In the genomic region with DNA sequence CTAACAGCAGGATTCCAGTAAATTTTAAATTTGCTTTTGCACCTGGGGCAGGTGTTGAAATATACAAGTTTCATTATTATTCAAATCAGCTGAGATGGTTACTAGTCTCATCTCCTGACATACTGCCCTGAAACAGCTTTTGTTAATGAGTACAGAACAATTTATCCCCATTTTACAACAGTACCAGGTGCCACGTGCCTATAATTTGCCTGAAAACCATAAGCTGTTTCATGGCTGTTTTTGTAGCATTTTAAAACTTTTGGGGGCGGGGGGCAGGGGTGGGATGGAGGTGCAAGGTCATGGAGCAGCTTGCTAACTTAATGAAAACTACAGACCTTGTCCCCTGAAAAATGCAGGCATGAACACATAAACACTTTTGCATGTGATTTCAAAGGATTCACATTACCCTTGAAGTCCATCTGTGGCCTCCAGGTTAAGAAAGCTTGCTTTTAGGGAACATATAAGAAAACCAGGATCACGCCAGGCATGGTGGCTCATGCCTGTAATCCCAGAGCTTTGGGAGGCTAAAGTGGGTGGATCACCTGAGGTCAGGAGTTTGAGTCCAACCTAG, we compare ENCODE assay signal across 12 cellular contexts. TPM values are rescaled to one million over a fixed set of nuclear protein-coding genes. Genes with fewer than 3 reads are reported as not detected.
DNase-seq lines count a peak whose midpoint lies in the region; ATAC-seq and TF ChIP-seq lines count a peak whose summit lies in the region.
"Had no signal": no experiment of that assay in that cellular context is flagged by ENCODE, and none has a peak within 500 bp of the region (broad histone marks: within the 10 kb centered on the region; RNA-seq: fewer than 3 reads in every experiment).

No MANE protein-coding gene starts in this region.

- no peaks in the 10 kb centered on the region for H3K36me3 ChIP-seq in A673 (ENCODE audit: insufficient read depth, low read length, poor library complexity, severe bottlenecking)
- no peaks in the 10 kb centered on the region for H3K36me3 ChIP-seq in spleen

- H3K4me1 Mint-ChIP-seq in activated naive CD8-positive, alpha-beta T cell treated with anti-CD3 and anti-CD28 coated beads for 36 hours, result peaks cover 44% of the 10 kb centered on the region

- CTCF ChIA-PET in A673 (lab: Charles Lee), result no interaction called here

- H3K4me1 ChIP-seq in A673 (ENCODE audit: insufficient read depth, low read length, poor library complexity, severe bottlenecking) (no peaks in the 10 kb centered on the region), spleen (peaks cover 0 to 24% (median 7%) of the 10 kb centered on the region in 6 donors)

- H3K27ac Mint-ChIP-seq in activated naive CD8-positive, alpha-beta T cell treated with anti-CD3 and anti-CD28 coated beads for 36 hours, result peak overlapping the region; percentile 94

- H3K27me3 Mint-ChIP-seq in activated naive CD8-positive, alpha-beta T cell treated with anti-CD3 and anti-CD28 coated beads for 36 hours, result no peaks in the 10 kb centered on the region

- H3K27me3 ChIP-seq in A673 (replicated peaks; ENCODE audit: insufficient read depth, low read depth, low read length, poor library complexity) (no peaks in the 10 kb centered on the region), spleen (replicated peaks in 1 of 7) (no peaks in the 10 kb centered on the region)

- no peak for TF ChIP-seq POLR2A in spleen (IDR thresholded peaks at IDR 0.05)

- ATAC-seq in GM18907 (IDR thresholded peaks at IDR 0.05; ENCODE audit: unreplicated experiment) (peak; percentile 66), GM21528 (IDR thresholded peaks at IDR 0.05; ENCODE audit: low FRiP score, unreplicated experiment) (peak; percentile 57), HG03139 (IDR thresholded peaks at IDR 0.05; ENCODE audit: unreplicated experiment) (peak; percentile 46)

- H3K4me3 ChIP-seq in A673 (ENCODE audit: low read depth, low read length, poor library complexity, severe bottlenecking), result no peak overlapping the region
- no peak overlapping the region for H3K4me3 ChIP-seq in spleen

- peak overlapping the region; percentile 29 for H3K4me3 Mint-ChIP-seq in activated naive CD8-positive, alpha-beta T cell treated with anti-CD3 and anti-CD28 coated beads for 36 hours

- intact Hi-C loops in A673 (cut with micrococcal nuclease; ENCODE audit: unreplicated experiment) (no loop called here), spleen (cut with DNase I; ENCODE audit: low total_unique reads) (no loop called here)

- 78 to 94% (median 84%) methylated on average over 3 of the region's 3 CpGs for WGBS in spleen, 5 donors

- peaks cover 31% of the 10 kb centered on the region for H3K36me3 Mint-ChIP-seq in activated naive CD8-positive, alpha-beta T cell treated with anti-CD3 and anti-CD28 coated beads for 36 hours

- H3K27ac ChIP-seq in A673 (ENCODE audit: low read depth, low read length, poor library complexity, severe bottlenecking) (no peak overlapping the region), spleen (peak overlapping the region in 4 of 8 donors; percentile 28 to 70 (median 42))
- H3K27ac ChIP-seq: HL-60 had no signal

- TF ChIP-seq CTCF in A673 (conservative IDR thresholded peaks at IDR 0.05; ENCODE audit: low read depth, low read length) (no peak), spleen (IDR thresholded peaks at IDR 0.05 in 8 of 11, conservative IDR thresholded peaks at IDR 0.05 in 3 of 11) (no peak)

- POLR2A ChIA-PET in A673 (lab: Charles Lee; ENCODE audit: low non-redundant PET), result no interaction called here

- BruUV-seq in A673 (replicated peaks; lab: Mats Ljungman, UMichigan), result no TSS peak

- H3K9me3 ChIP-seq in A673 (ENCODE audit: low read depth, low read length, poor library complexity, severe bottlenecking), result no peaks in the 10 kb centered on the region
- H3K9me3 ChIP-seq in spleen, result no peaks in the 10 kb centered on the region

- H3K9me3 Mint-ChIP-seq in activated naive CD8-positive, alpha-beta T cell treated with anti-CD3 and anti-CD28 coated beads for 36 hours, result peaks cover 14% of the 10 kb centered on the region

- DNase-seq in activated naive CD8-positive, alpha-beta T cell treated with anti-CD3 and anti-CD28 coated beads for 36 hours, result no peak
- DNase-seq in A172 (ENCODE audit: low spot score), result no peak
- DNase-seq in A673 (ENCODE audit: low spot score), result no peak
- DNase-seq in AG20443 (ENCODE audit: low spot score), result no peak
- DNase-seq in spleen, result no peak
- DNase-seq: DND-41; effector memory CD4-positive, alpha-beta T cell; nucleus accumbens had no signal

RNA-seq across cellular contexts. Expression of a gene that starts 42.1 kb away (rescaled TPM):
- 1 to 10 TPM; 1.2 to 1.3 TPM for total RNA-seq in activated naive CD8-positive, alpha-beta T cell treated with anti-CD3 and anti-CD28 coated beads for 36 hours
- total RNA-seq in A172 (2014; rRNA removed; shearing (Covaris generic)), result not detected in 2 replicates
- total RNA-seq in A673 (2021) (not detected in 2 replicates), spleen (10 to 100 TPM in 4 of 7 donors, 1 to 10 TPM in 3; 4.4 to 18.2 (median 12.6) TPM)
- polyA plus RNA-seq in spleen, result 10 to 100 TPM in 1 of 3 donors, 1 to 10 TPM in 2; 2.2 to 11.5 (median 3.4) TPM
